In the genomic region with DNA sequence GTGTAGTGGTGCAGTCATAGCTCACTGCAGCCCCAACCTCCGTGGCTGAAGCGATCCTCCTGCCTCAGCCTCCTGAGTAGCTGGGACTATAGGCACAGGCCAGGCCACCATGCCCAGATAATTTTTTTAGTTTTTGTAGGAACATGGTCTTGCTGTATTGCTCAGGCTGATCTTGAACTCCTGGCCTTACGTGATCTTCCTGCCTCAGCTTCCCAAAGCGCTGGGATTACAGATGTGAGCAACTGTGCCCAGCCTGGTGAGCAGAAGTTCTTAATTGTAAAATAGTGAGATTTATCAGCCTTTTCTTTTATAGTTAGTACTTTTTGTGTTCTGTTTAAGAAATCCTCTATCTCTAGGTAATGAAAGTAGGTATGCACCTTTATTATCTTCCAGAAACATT, we compare ENCODE assay signal across 17 cellular contexts.
"Had no signal": no experiment of that assay in that cellular context is flagged by ENCODE, and none has a peak within 500 bp of the region (broad histone marks: within the 10 kb centered on the region; RNA-seq: fewer than 3 reads in every experiment).

No MANE protein-coding gene starts in this region.

- H3K4me1 ChIP-seq: esophagus muscularis mucosa had no signal

- H3K4me3 Mint-ChIP-seq: naive thymus-derived CD8-positive, alpha-beta T cell had no signal

- H3K27me3 Mint-ChIP-seq: naive thymus-derived CD8-positive, alpha-beta T cell had no signal

- H3K4me3 ChIP-seq: coronary artery, esophagus muscularis mucosa, gastrocnemius medialis, right atrium auricular region, stomach had no signal

- ATAC-seq: left cardiac atrium; naive thymus-derived CD8-positive, alpha-beta T cell had no signal

- H3K27me3 ChIP-seq: esophagus muscularis mucosa, gastrocnemius medialis, neutrophil, right atrium auricular region, stomach had no signal

- DNase-seq: effector CD4-positive, alpha-beta T cell; gastrocnemius medialis; kidney; left cardiac atrium; left ventricle myocardium superior; naive thymus-derived CD8-positive, alpha-beta T cell; posterior cingulate gyrus; stimulated activated CD4-positive, alpha-beta T cell treated with anti-CD3 and anti-CD28 coated beads, Interleukin-12 subunit alpha, Interleukin-12 subunit beta, amount 100 ng/mL, for 4 hours; stimulated activated naive CD4-positive, alpha-beta T cell; substantia nigra; trophoblast cell had no signal

- H3K27ac ChIP-seq: coronary artery, epithelial cell of prostate, esophagus muscularis mucosa, neutrophil, right atrium auricular region had no signal
